In the genomic region with DNA sequence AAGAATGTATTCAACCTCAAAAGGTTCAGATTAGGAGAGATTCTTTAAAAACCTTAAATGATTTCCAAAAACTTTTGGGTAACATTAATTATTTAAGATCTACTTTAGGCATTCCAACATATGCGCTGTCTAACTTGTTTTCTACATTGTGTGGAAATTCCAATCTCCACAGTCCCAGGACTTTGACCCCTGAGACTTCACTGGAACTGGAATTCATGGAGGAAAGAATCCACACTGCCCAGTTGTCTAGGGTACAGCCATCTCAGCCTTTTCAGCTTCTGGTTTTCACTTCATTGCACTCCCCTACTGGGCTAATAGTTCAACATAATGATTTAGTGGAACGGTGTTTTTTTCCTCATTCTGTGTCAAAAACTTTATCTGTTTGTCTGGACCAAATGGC, we compare ENCODE assay signal across 22 cellular contexts.
"Had no signal": no experiment of that assay in that cellular context is flagged by ENCODE, and none has a peak within 500 bp of the region (broad histone marks: within the 10 kb centered on the region; RNA-seq: fewer than 3 reads in every experiment).

No MANE protein-coding gene starts in this region.

- DNase-seq: activated B cell treated with CpG ODN at 0.5 μM for 24 hours; activated CD4-positive, alpha-beta memory T cell treated with anti-CD3 and anti-CD28 coated beads for 36 hours; activated CD4-positive, alpha-beta T cell treated with anti-CD3 and anti-CD28 coated beads for 36 hours; activated gamma-delta T cell; activated T-cell treated with anti-CD3 and anti-CD28 coated beads for 4 hours; anterior cingulate cortex; dorsolateral prefrontal cortex; effector memory CD8-positive, alpha-beta T cell; esophagus squamous epithelium; gastrocnemius medialis; heart left ventricle; lower lobe of right lung; mesendoderm; mucosa of descending colon; naive B cell; stimulated activated CD4-positive, alpha-beta T cell treated with anti-CD3 and anti-CD28 coated beads, Interleukin-12 subunit alpha, Interleukin-12 subunit beta, amount 100 ng/mL, for 4 hours; substantia nigra; T1000; thyroid gland; upper lobe of right lung had no signal

- H3K4me1 ChIP-seq: lower lobe of right lung, right atrium auricular region, thyroid gland, upper lobe of right lung had no signal

- H3K9me3 ChIP-seq: gastrocnemius medialis, lower lobe of right lung, thyroid gland, upper lobe of right lung had no signal

- H3K36me3 ChIP-seq: esophagus squamous epithelium, gastrocnemius medialis, heart left ventricle, lower lobe of right lung, right atrium auricular region, thyroid gland, upper lobe of right lung had no signal

- H3K4me3 ChIP-seq: dorsolateral prefrontal cortex, esophagus squamous epithelium, gastrocnemius medialis, heart left ventricle, lower lobe of right lung, mucosa of descending colon, right atrium auricular region, thyroid gland, upper lobe of right lung had no signal

- ATAC-seq: activated CD4-positive, alpha-beta T cell treated with anti-CD3 and anti-CD28 coated beads for 36 hours; effector memory CD8-positive, alpha-beta T cell; gastrocnemius medialis; heart left ventricle; left lobe of liver; lower lobe of right lung; mucosa of descending colon; upper lobe of right lung had no signal

- H3K27me3 ChIP-seq: dorsolateral prefrontal cortex, gastrocnemius medialis, heart left ventricle, right atrium auricular region, thyroid gland, upper lobe of right lung had no signal

- H3K27ac ChIP-seq: esophagus squamous epithelium, gastrocnemius medialis, heart left ventricle, lower lobe of right lung, right atrium auricular region, thyroid gland, upper lobe of right lung had no signal
